In genomic region chr19:1247747-1248453, GRCh38 we compare ENCODE assay signal across 1 cellular context.
TF ChIP-seq lines count a peak whose summit lies in the region.

No MANE protein-coding gene starts in this region.

TF ChIP-seq in HepG2, 621 proteins besides CTCF, POLR2A, EP300 and RAD21 (continued from another document and continues in another):
- TF ChIP-seq ZNF703 (CRISPR knock-in tag; IDR thresholded peaks at IDR 0.05; ENCODE audit: borderline replicate concordance) (no peak), HIC2 (CRISPR knock-in tag; IDR thresholded peaks at IDR 0.05; ENCODE audit: low read depth) (peak; percentile 41; the same call in 1 of the 2 replicates), ZBTB42 (CRISPR knock-in tag; IDR thresholded peaks at IDR 0.05) (0 out of 2 replicates have a peak, but pooled peaks have one; percentile 79), LRRFIP1 (CRISPR knock-in tag; conservative IDR thresholded peaks at IDR 0.05) (no peak), U2AF1 (optimal IDR thresholded peaks at IDR 0.05; ENCODE audit: low read depth, low read length) (no peak), ZNF256 (CRISPR knock-in tag; conservative IDR thresholded peaks at IDR 0.05) (no peak), SETDB1 (CRISPR knock-in tag; IDR thresholded peaks at IDR 0.05; ENCODE audit: borderline replicate concordance) (no peak), ZNF18 (CRISPR knock-in tag; IDR thresholded peaks at IDR 0.05; ENCODE audit: insufficient replicate concordance) (no peak), NCOA1 (CRISPR knock-in tag; IDR thresholded peaks at IDR 0.05) (no peak), ELK4 (CRISPR knock-in tag; IDR thresholded peaks at IDR 0.05; ENCODE audit: borderline replicate concordance) (no peak), ZNF788 (CRISPR knock-in tag; IDR thresholded peaks at IDR 0.05; ENCODE audit: borderline replicate concordance) (no peak; the same call in 1 of the 2 replicates), RARA (CRISPR knock-in tag; IDR thresholded peaks at IDR 0.05) (peak; percentile 48; the same call in 1 of the 2 replicates), SYNCRIP (IDR thresholded peaks at IDR 0.05; ENCODE audit: insufficient read depth, low read depth, low read length) (no peak), ZMAT5 (CRISPR knock-in tag; IDR thresholded peaks at IDR 0.05; ENCODE audit: borderline replicate concordance, low read depth) (no peak), ONECUT2 (CRISPR knock-in tag; IDR thresholded peaks at IDR 0.05) (no peak), PHF20 (CRISPR knock-in tag; IDR thresholded peaks at IDR 0.05) (no peak; the same call in 1 of the 2 replicates), ZNF766 (CRISPR knock-in tag; IDR thresholded peaks at IDR 0.05; ENCODE audit: borderline replicate concordance) (no peak), EED (CRISPR knock-in tag; IDR thresholded peaks at IDR 0.05) (no peak), CENPT (CRISPR knock-in tag; IDR thresholded peaks at IDR 0.05; ENCODE audit: low read depth) (no peak), NCOA2 (CRISPR knock-in tag; IDR thresholded peaks at IDR 0.05) (peak; percentile 3; the same call in 1 of the 2 replicates), GMEB2 (CRISPR knock-in tag; IDR thresholded peaks at IDR 0.05; ENCODE audit: low read depth) (no peak), ZNF512B (CRISPR knock-in tag; IDR thresholded peaks at IDR 0.05; ENCODE audit: borderline replicate concordance) (no peak), NAIF1 (CRISPR knock-in tag; IDR thresholded peaks at IDR 0.05; ENCODE audit: borderline replicate concordance) (no peak), ZNF570 (CRISPR knock-in tag; IDR thresholded peaks at IDR 0.05; ENCODE audit: borderline replicate concordance) (no peak), NR1H2 (CRISPR knock-in tag; IDR thresholded peaks at IDR 0.05; ENCODE audit: borderline replicate concordance, low read depth) (no peak), HDAC6 (IDR thresholded peaks at IDR 0.05; ENCODE audit: low read depth, low read length) (no peak), KIAA2018 (CRISPR knock-in tag; IDR thresholded peaks at IDR 0.05; ENCODE audit: borderline replicate concordance) (no peak), ZMYM2 (CRISPR knock-in tag; IDR thresholded peaks at IDR 0.05) (peak; percentile 40; the same call in 1 of the 2 replicates), ISL2 (CRISPR knock-in tag; IDR thresholded peaks at IDR 0.05) (peak; percentile 48; the same call in 1 of the 2 replicates), ZNF619 (CRISPR knock-in tag; IDR thresholded peaks at IDR 0.05) (no peak), HOXA7 (CRISPR knock-in tag; IDR thresholded peaks at IDR 0.05) (no peak), HMG20A (CRISPR knock-in tag; IDR thresholded peaks at IDR 0.05; ENCODE audit: borderline replicate concordance) (no peak), ZGPAT (CRISPR knock-in tag; IDR thresholded peaks at IDR 0.05) (peak; percentile 58), SMC3 (IDR thresholded peaks at IDR 0.05; ENCODE audit: low read length) (no peak), CCDC6 (CRISPR knock-in tag; IDR thresholded peaks at IDR 0.05) (no peak; the same call in 1 of the 2 replicates), TAF1 (CRISPR knock-in tag; IDR thresholded peaks at IDR 0.05) (no peak; the same call in 1 of the 2 replicates), FOXA3 (CRISPR knock-in tag; IDR thresholded peaks at IDR 0.05) (no peak)
